ENCODE assay signal across 8 cellular contexts in genomic region chr7:139683137-139683871, GRCh38.
A peak's percentile ranks its signal among the peaks of the same experiment; 100 is the strongest.
DNase-seq lines count a peak whose midpoint lies in the region; ATAC-seq and TF ChIP-seq lines count a peak whose summit lies in the region.

No MANE protein-coding gene starts in this region.

- peak overlapping the region; percentile 52 for H3K27ac Mint-ChIP-seq in activated T-cell treated with anti-CD3 and anti-CD28 coated beads, Interleukin-2, amount 50 U/mL, for 72 hours

- intact Hi-C loops in heart right ventricle (cut with DNase I) (loop anchor here in 1 of 10 donors (5.0 kb wide), 1 partner anchor 49 kb away; no protein-coding TSS in a partner anchor), thyroid gland (cut with DNase I) (no loop called here)

- peak overlapping the region; percentile 76 to 81 for H3K4me3 Mint-ChIP-seq in activated T-cell treated with anti-CD3 and anti-CD28 coated beads, Interleukin-2, amount 50 U/mL, for 72 hours

- no peak for TF ChIP-seq POLR2A in thyroid gland (IDR thresholded peaks at IDR 0.05)

- CTCF ChIA-PET in RWPE1 (lab: Yijun Ruan, JAX): no interaction called here

- POLR2A ChIA-PET in RWPE1 (lab: Yijun Ruan, JAX; ENCODE audit: low non-redundant PET): no interaction called here

- ATAC-seq in activated T-cell treated with anti-CD3 and anti-CD28 coated beads, Interleukin-2, amount 50 U/mL, for 72 hours (replicated peaks in 1 of 2): peak in 1 of 2 donors; percentile 11
- ATAC-seq in heart right ventricle: peak in 7 of 8 donors; percentile 8 to 40 (median 21)

- no peak for TF ChIP-seq CTCF in RWPE1 (conservative IDR thresholded peaks at IDR 0.05; ENCODE audit: low read depth)
- no peak for TF ChIP-seq CTCF in heart right ventricle (IDR thresholded peaks at IDR 0.05)
- no peak for TF ChIP-seq CTCF in thyroid gland (IDR thresholded peaks at IDR 0.05)

- peaks cover 16 to 22% of the 10 kb centered on the region in 2 donors for H3K36me3 Mint-ChIP-seq in activated T-cell treated with anti-CD3 and anti-CD28 coated beads, Interleukin-2, amount 50 U/mL, for 72 hours (ENCODE audit: insufficient read depth in 2 of 2)

- H3K4me1 Mint-ChIP-seq in activated T-cell treated with anti-CD3 and anti-CD28 coated beads, Interleukin-2, amount 50 U/mL, for 72 hours (ENCODE audit: low read depth): peaks cover 75% of the 10 kb centered on the region

- H3K4me1 ChIP-seq in heart right ventricle: peaks cover 25 to 76% (median 68%) of the 10 kb centered on the region in 9 donors
- peaks cover 49 to 63% of the 10 kb centered on the region in 2 donors for H3K4me1 ChIP-seq in thyroid gland

- no peaks in the 10 kb centered on the region for H3K27me3 Mint-ChIP-seq in activated T-cell treated with anti-CD3 and anti-CD28 coated beads, Interleukin-2, amount 50 U/mL, for 72 hours (ENCODE audit: low read depth)

- no peak overlapping the region for H3K4me3 ChIP-seq in heart right ventricle
- no peak overlapping the region for H3K4me3 ChIP-seq in thyroid gland (replicated peaks in 1 of 3)

- peaks cover 0 to 20% (median 0%) of the 10 kb centered on the region in 9 donors for H3K36me3 ChIP-seq in heart right ventricle
- H3K36me3 ChIP-seq in thyroid gland: no peaks in the 10 kb centered on the region

- peak; percentile 25 to 38 for DNase-seq in activated T-cell treated with anti-CD3 and anti-CD28 coated beads, Interleukin-2, amount 50 U/mL, for 72 hours
- DNase-seq in activated T-cell treated with anti-CD3 and anti-CD28 coated beads, Interleukin-2, amount 50 U/mL, for 1 hour: no peak
- DNase-seq in RWPE1 (ENCODE audit: low spot score) (no peak), heart right ventricle (no peak), thyroid gland (no peak), NCI-H1105 (lab: John Stamatoyannopoulos, UW) (no peak), NCI-H2171 (lab: John Stamatoyannopoulos, UW) (no peak), cerebellar cortex (ENCODE audit: low spot score) (no peak)

- H3K9me3 ChIP-seq in heart right ventricle (peaks cover 0 to 12% (median 5%) of the 10 kb centered on the region in 11 donors), thyroid gland (no peaks in the 10 kb centered on the region)

- H3K27me3 ChIP-seq in heart right ventricle (no peaks in the 10 kb centered on the region), thyroid gland (no peaks in the 10 kb centered on the region)

- H3K9me3 Mint-ChIP-seq in activated T-cell treated with anti-CD3 and anti-CD28 coated beads, Interleukin-2, amount 50 U/mL, for 72 hours: peaks cover 12 to 15% of the 10 kb centered on the region in 2 donors

- peak overlapping the region; percentile 90 for H3K27ac ChIP-seq in RWPE1
- peak overlapping the region; percentile 53 to 93 (median 85) for H3K27ac ChIP-seq in heart right ventricle
- H3K27ac ChIP-seq in thyroid gland: peak overlapping the region in 2 of 3 donors; percentile 49 to 59

- WGBS in heart right ventricle, 2 donors: 58 to 66% methylated on average over 16 of the region's 16 CpGs
- WGBS in thyroid gland, 2 donors: 86 to 92% methylated on average over 13 to 15 of the region's 16 CpGs

Comparison
In these comparisons a context has a peak if more than half of its experiments do, and no peak if none do; other contexts are left out.
1. DNase-seq: peak in activated T-cell treated with anti-CD3 and anti-CD28 coated beads, Interleukin-2, amount 50 U/mL, for 72 hours (2 of 2); none in activated T-cell treated with anti-CD3 and anti-CD28 coated beads, Interleukin-2, amount 50 U/mL, for 1 hour (single experiment), RWPE1 (single experiment), heart right ventricle (0 of 2), thyroid gland (0 of 2), NCI-H1105 (single experiment), NCI-H2171 (single experiment) and cerebellar cortex (single experiment).
2. Peak in every context shown above with its lines, with median percentiles within 50 percentile points of each other: H3K27ac ChIP-seq.